In the genomic region with DNA sequence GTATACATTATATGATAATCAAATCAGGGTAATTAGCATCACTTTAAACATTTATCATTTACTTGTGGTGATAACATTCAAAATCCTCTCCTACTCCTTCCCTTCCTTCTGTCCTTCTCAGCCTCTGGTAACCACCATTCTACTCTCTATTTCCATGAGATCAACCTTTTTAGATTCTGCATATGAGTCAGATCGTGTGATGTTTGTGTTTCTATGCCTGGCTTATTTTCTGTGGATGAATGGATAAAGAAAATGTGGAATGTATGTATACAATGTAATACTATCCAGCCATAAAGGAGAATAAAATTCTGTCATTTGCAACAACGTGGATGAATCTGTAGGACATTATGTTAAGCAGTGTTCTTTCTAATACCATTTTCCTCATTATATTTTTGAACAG, we compare ENCODE assay signal across 16 cellular contexts.
"Had no signal": no experiment of that assay in that cellular context is flagged by ENCODE, and none has a peak within 500 bp of the region (broad histone marks: within the 10 kb centered on the region; RNA-seq: fewer than 3 reads in every experiment).

No MANE protein-coding gene starts in this region.

- H3K4me1 Mint-ChIP-seq: mesothelial cell of epicardium, nephron progenitor cell, T-helper 17 cell had no signal

- H3K4me3 Mint-ChIP-seq: activated T-helper 1 cell treated with anti-CD3 and anti-CD28 coated beads, Interleukin-12 subunit alpha, Interleukin-12 subunit beta, Interleukin-2, Interleukin-4 antibody, amounts not matched to agents 30 ng/mL and 10 ng/mL and 1 ng/mL, durations not matched to agents 14 hours and 24 hours and 36 hours; mesothelial cell of epicardium; nephron progenitor cell; T-helper 17 cell had no signal

- H3K36me3 Mint-ChIP-seq: activated naive CD4-positive, alpha-beta T cell treated with anti-CD3 and anti-CD28 coated beads, Interleukin-2, amount 50 U/mL, for 72 hours had no signal

- H3K27ac Mint-ChIP-seq: activated naive CD4-positive, alpha-beta T cell treated with anti-CD3 and anti-CD28 coated beads, Interleukin-2, amount 50 U/mL, for 72 hours; activated T-helper 1 cell treated with anti-CD3 and anti-CD28 coated beads, Interleukin-12 subunit alpha, Interleukin-12 subunit beta, Interleukin-2, Interleukin-4 antibody, amounts not matched to agents 30 ng/mL and 10 ng/mL and 1 ng/mL, durations not matched to agents 14 hours and 24 hours and 36 hours; mesothelial cell of epicardium; nephron progenitor cell; T-helper 17 cell had no signal

- H3K27me3 Mint-ChIP-seq: T-helper 17 cell had no signal

- H3K4me3 ChIP-seq: esophagus squamous epithelium, hepatocyte, left lung, thyroid gland had no signal

- H3K9me3 Mint-ChIP-seq: activated T-helper 1 cell treated with anti-CD3 and anti-CD28 coated beads, Interleukin-12 subunit alpha, Interleukin-12 subunit beta, Interleukin-2, Interleukin-4 antibody, amounts not matched to agents 30 ng/mL and 10 ng/mL and 1 ng/mL, durations not matched to agents 14 hours and 24 hours and 36 hours had no signal

- ATAC-seq: activated naive CD4-positive, alpha-beta T cell treated with anti-CD3 and anti-CD28 coated beads, Interleukin-2, amount 50 U/mL, for 72 hours; left lung; T-helper 17 cell had no signal

- DNase-seq: activated CD4-positive, alpha-beta T cell treated with anti-CD3 and anti-CD28 coated beads for 1 hour; activated CD4-positive, alpha-beta T cell treated with anti-CD3 and anti-CD28 coated beads, Interleukin-2, amount 50 U/mL, for 4 hours; activated gamma-delta T cell treated with Interleukin-2 at 50 U/mL for 16 hours; activated T-cell treated with anti-CD3 and anti-CD28 coated beads for 4 hours; effector CD8-positive, alpha-beta T cell; esophagus squamous epithelium; left lung; nephron progenitor cell; occipital lobe; stimulated activated naive CD4-positive, alpha-beta T cell treated with Interleukin-2 at 50 U/mL for 16 hours; T-helper 17 cell; thyroid gland had no signal
